2 cellular contexts compared by ENCODE assay signal in genomic region chr1:35533596-35533995, GRCh38.
TF ChIP-seq lines count a peak whose summit lies in the region.

No MANE protein-coding gene starts in this region.

TF ChIP-seq in H1, 55 proteins besides CTCF, POLR2A, EP300 and RAD21:
- TF ChIP-seq CHD7 (IDR thresholded peaks at IDR 0.05; ENCODE audit: insufficient replicate concordance, low read length) (no peak), YY1 (IDR thresholded peaks at IDR 0.05; ENCODE audit: low read depth, low read length) (peak; percentile 64; the same call in 1 of the 2 replicates), ZNF274 (IDR thresholded peaks at IDR 0.05; ENCODE audit: borderline replicate concordance, extremely low read depth, low read length) (no peak), POLR2AphosphoS5 (IDR thresholded peaks at IDR 0.05; ENCODE audit: low read depth, low read length) (no peak), SP4 (IDR thresholded peaks at IDR 0.05; ENCODE audit: low read length) (no peak)

TF ChIP-seq in SK-N-SH, 30 proteins besides CTCF, POLR2A, EP300 and RAD21:
- TF ChIP-seq ELF1 (IDR thresholded peaks at IDR 0.05), result no peak
- no peak for TF ChIP-seq RCOR1 (IDR thresholded peaks at IDR 0.05; ENCODE audit: low read length)
- TF ChIP-seq ZBTB33 (IDR thresholded peaks at IDR 0.05; ENCODE audit: borderline replicate concordance, low read depth), result no peak
- TF ChIP-seq USF1 (IDR thresholded peaks at IDR 0.05; ENCODE audit: borderline replicate concordance, low read depth), result no peak
- no peak for TF ChIP-seq SIN3A (IDR thresholded peaks at IDR 0.05; ENCODE audit: borderline replicate concordance, low read depth, low read length)
- TF ChIP-seq REST (IDR thresholded peaks at IDR 0.05; ENCODE audit: low read depth, low read length), result no peak
- TF ChIP-seq TAF1 (IDR thresholded peaks at IDR 0.05; ENCODE audit: borderline replicate concordance, low read depth, low read length), result no peak
